Comparison of ENCODE assay signal across 8 cellular contexts in the genomic region with DNA sequence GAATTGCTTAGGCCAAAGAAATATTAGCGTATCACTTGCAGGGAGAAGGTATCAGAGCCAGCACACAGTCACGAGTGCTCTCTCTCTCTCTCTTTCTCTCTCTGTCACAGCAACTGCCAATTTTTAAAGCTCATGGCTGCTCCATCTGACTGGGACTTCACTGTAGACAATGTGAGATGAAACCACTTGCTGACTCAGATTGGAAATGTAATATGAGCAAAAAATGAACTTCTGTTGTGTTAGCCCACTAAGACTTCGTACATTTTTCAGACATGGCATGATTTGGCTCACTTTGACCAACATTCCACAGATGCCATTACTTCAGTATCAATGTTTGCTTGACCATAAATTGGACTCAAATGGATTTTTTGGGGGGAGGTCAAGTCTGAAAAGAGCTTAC.
DNase-seq lines count a peak whose midpoint lies in the region; ATAC-seq and TF ChIP-seq lines count a peak whose summit lies in the region.
"Had no signal": no experiment of that assay in that cellular context is flagged by ENCODE, and none has a peak within 500 bp of the region (broad histone marks: within the 10 kb centered on the region; RNA-seq: fewer than 3 reads in every experiment).

No MANE protein-coding gene starts in this region.

- H3K36me3 ChIP-seq in BE2C: no peaks in the 10 kb centered on the region

- DNase-seq in astrocyte of the spinal cord (ENCODE audit: low read depth, low spot score) (peak; percentile 38), retinal pigment epithelial cell (ENCODE audit: low read depth) (peak; percentile 78), BE2C (no peak)
- DNase-seq: stimulated activated CD4-positive, alpha-beta T cell treated with anti-CD3 and anti-CD28 coated beads, Interleukin-4, amount 100 ng/mL, for 4 hours had no signal

- H3K27me3 ChIP-seq in BE2C: no peaks in the 10 kb centered on the region

- in situ Hi-C loops in astrocyte of the spinal cord (cut with HindIII; ENCODE audit: low sequenced_read_pairs): no loop called here

- H3K4me1 ChIP-seq in BE2C: peaks cover 17% of the 10 kb centered on the region

- H3K4me3 ChIP-seq in astrocyte of the spinal cord (ENCODE audit: low read depth, low read length) (no peak overlapping the region), retinal pigment epithelial cell (ENCODE audit: low read length) (no peak overlapping the region), BE2C (ENCODE audit: low read depth, low read length) (no peak overlapping the region)

- no peaks in the 10 kb centered on the region for H3K9me3 ChIP-seq in BE2C

- TF ChIP-seq CTCF in astrocyte of the spinal cord (IDR thresholded peaks at IDR 0.05; ENCODE audit: low read depth, low read length) (no peak), retinal pigment epithelial cell (conservative IDR thresholded peaks at IDR 0.05; ENCODE audit: low read depth, low read length) (no peak), BE2C (IDR thresholded peaks at IDR 0.05; ENCODE audit: low read depth, low read length) (no peak)

- peak; percentile 55 for ATAC-seq in GM19035 (IDR thresholded peaks at IDR 0.05; ENCODE audit: unreplicated experiment)
- ATAC-seq in HG03196 (IDR thresholded peaks at IDR 0.05; ENCODE audit: unreplicated experiment): peak; percentile 74
- ATAC-seq in HG03571 (IDR thresholded peaks at IDR 0.05; ENCODE audit: unreplicated experiment): no peak
- no peak for ATAC-seq in GM21825 (IDR thresholded peaks at IDR 0.05; ENCODE audit: unreplicated experiment)

Comparison
In these comparisons a context has a peak if more than half of its experiments do, and no peak if none do; other contexts are left out.
1. ATAC-seq: peak in GM19035 (single experiment) and HG03196 (single experiment); none in HG03571 (single experiment) and GM21825 (single experiment).